In genomic region chr9:105355810-105356209, GRCh38 we compare ENCODE assay signal across 9 cellular contexts.
A peak's percentile ranks its signal among the peaks of the same experiment; 100 is the strongest.
DNase-seq lines count a peak whose midpoint lies in the region; ATAC-seq and TF ChIP-seq lines count a peak whose summit lies in the region.
"Had no signal": no experiment of that assay in that cellular context is flagged by ENCODE, and none has a peak within 500 bp of the region (broad histone marks: within the 10 kb centered on the region; RNA-seq: fewer than 3 reads in every experiment).

No MANE protein-coding gene starts in this region.

- H3K4me3 Mint-ChIP-seq in endothelial cell (ENCODE audit: unreplicated experiment): no peak overlapping the region

- no peak overlapping the region for H2BK15ac ChIP-seq in neuronal stem cell (ENCODE audit: low read length)

- TF ChIP-seq POLR2A in heart left ventricle (IDR thresholded peaks at IDR 0.05): no peak

- H3K36me3 Mint-ChIP-seq in endothelial cell (ENCODE audit: low read depth, unreplicated experiment): no peaks in the 10 kb centered on the region

- no CpG with 5 or more reads among the region's 2 CpGs for WGBS in neuronal stem cell (ENCODE audit: extremely low coverage in 2 of 2, insufficient read length in 2 of 2, insufficient replicate concordance in 1 of 2), 2 donors
- WGBS in heart left ventricle, 4 donors: 86 to 99% (median 92%) methylated on average over 2 of the region's 2 CpGs

- no peak overlapping the region for H3K23ac ChIP-seq in neuronal stem cell (ENCODE audit: low read depth, low read length, poor library complexity)

- peaks cover 16% of the 10 kb centered on the region for H3K4me1 Mint-ChIP-seq in endothelial cell (ENCODE audit: unreplicated experiment)

- H3K27ac ChIP-seq in RWPE2 (ENCODE audit: poor library complexity, severe bottlenecking): no peak overlapping the region
- no peak overlapping the region for H3K27ac ChIP-seq in neuronal stem cell (replicated peaks; ENCODE audit: low read length)
- H3K27ac ChIP-seq in heart left ventricle: no peak overlapping the region
- H3K27ac ChIP-seq: neutrophil had no signal

- H3K27me3 Mint-ChIP-seq in endothelial cell (ENCODE audit: unreplicated experiment): no peaks in the 10 kb centered on the region

- no peak overlapping the region for H2AK5ac ChIP-seq in neuronal stem cell (ENCODE audit: low read depth, low read length)

- H2AFZ ChIP-seq in neuronal stem cell (ENCODE audit: low read length): no peak overlapping the region

- H2BK120ac ChIP-seq in neuronal stem cell (ENCODE audit: low read depth, low read length): no peak overlapping the region

- no peak overlapping the region for H3K9ac ChIP-seq in neuronal stem cell (ENCODE audit: low read depth, low read length, poor library complexity)

- H3K36me3 ChIP-seq in RWPE2 (ENCODE audit: low read depth) (no peaks in the 10 kb centered on the region; the same call in 1 of the 2 replicates), neuronal stem cell (replicated peaks in 1 of 2; ENCODE audit: control insufficient read depth in 2 of 2, insufficient read depth in 2 of 2, low read length in 2 of 2) (no peaks in the 10 kb centered on the region), heart left ventricle (peaks cover 0 to 40% (median 6%) of the 10 kb centered on the region in 9 donors)

- H3K4me1 ChIP-seq in RWPE2 (ENCODE audit: insufficient read depth, poor library complexity, severe bottlenecking) (no peaks in the 10 kb centered on the region), neuronal stem cell (ENCODE audit: control insufficient read depth in 2 of 2, insufficient read depth in 1 of 2, low read depth in 1 of 2, low read length in 2 of 2) (no peaks in the 10 kb centered on the region), heart left ventricle (peaks cover 0 to 4% (median 0%) of the 10 kb centered on the region in 12 donors)

- no peak overlapping the region for H4K8ac ChIP-seq in neuronal stem cell (ENCODE audit: low read depth, low read length)

- H2BK5ac ChIP-seq in neuronal stem cell (ENCODE audit: low read length): no peak overlapping the region

- no peak overlapping the region for H3K18ac ChIP-seq in neuronal stem cell (ENCODE audit: low read length)

- H3K79me1 ChIP-seq in neuronal stem cell (ENCODE audit: low read depth, low read length): peaks cover 3% of the 10 kb centered on the region

- H3K14ac ChIP-seq in neuronal stem cell (ENCODE audit: low read length): no peak overlapping the region

- TF ChIP-seq CTCF in RWPE2 (IDR thresholded peaks at IDR 0.05; ENCODE audit: poor library complexity, severe bottlenecking) (no peak), endothelial cell (IDR thresholded peaks at IDR 0.05; ENCODE audit: unreplicated experiment) (no peak), heart left ventricle (IDR thresholded peaks at IDR 0.05) (peak in 1 of 12 donors; percentile 9)

- H3K27me3 ChIP-seq in RWPE2 (ENCODE audit: insufficient read depth, poor library complexity, severe bottlenecking): no peaks in the 10 kb centered on the region
- H3K27me3 ChIP-seq in neuronal stem cell (ENCODE audit: control insufficient read depth in 3 of 3, insufficient read depth in 3 of 3, low read depth in 1 of 3, low read length in 3 of 3): no peaks in the 10 kb centered on the region
- no peaks in the 10 kb centered on the region for H3K27me3 ChIP-seq in heart left ventricle
- H3K27me3 ChIP-seq: neutrophil had no signal

- H3K9me3 ChIP-seq in RWPE2 (ENCODE audit: severe bottlenecking) (no peaks in the 10 kb centered on the region), neuronal stem cell (replicated peaks in 1 of 2; ENCODE audit: control insufficient read depth in 2 of 2, insufficient read depth in 1 of 2, low read depth in 1 of 2, low read length in 2 of 2) (no peaks in the 10 kb centered on the region), heart left ventricle (no peaks in the 10 kb centered on the region)
- H3K9me3 ChIP-seq: neutrophil had no signal

- peak; percentile 19 for DNase-seq in NCI-H82 (lab: John Stamatoyannopoulos, UW)
- DNase-seq in NCI-H82 treated with DMSO at 0.1 percent for 48 hours (lab: John Stamatoyannopoulos, UW; ENCODE audit: unreplicated experiment): no peak
- no peak for DNase-seq in RWPE2 (ENCODE audit: low spot score)
- DNase-seq in neuronal stem cell (ENCODE audit: low spot score): no peak
- no peak for DNase-seq in endothelial cell (ENCODE audit: low spot score)
- DNase-seq in heart left ventricle: no peak
- DNase-seq in LoVo (ENCODE audit: low spot score): no peak

- H3K4me2 ChIP-seq in neuronal stem cell (ENCODE audit: insufficient read depth, low read length, poor library complexity, severe bottlenecking): peak overlapping the region; percentile 11

- no peak overlapping the region for H3K27ac Mint-ChIP-seq in endothelial cell (ENCODE audit: unreplicated experiment)

- intact Hi-C loops in heart left ventricle (cut with DNase I): loop anchor here in 1 of 10 donors (10.0 kb wide), 1 partner anchor 61 kb away; no protein-coding TSS in a partner anchor

- H4K91ac ChIP-seq in neuronal stem cell (ENCODE audit: low read depth, low read length, poor library complexity): no peak overlapping the region

- no peak overlapping the region for H3K4ac ChIP-seq in neuronal stem cell (ENCODE audit: low read length)

- peak; percentile 45 for ATAC-seq in HG02870 (IDR thresholded peaks at IDR 0.05; ENCODE audit: unreplicated experiment)
- ATAC-seq in RWPE2 (ENCODE audit: low read depth): 0 out of 3 replicates have a peak, but pooled peaks have one; percentile 40
- ATAC-seq in heart left ventricle: no peak

- no peak overlapping the region for H3K4me3 ChIP-seq in RWPE2 (ENCODE audit: severe bottlenecking)
- H3K4me3 ChIP-seq in neuronal stem cell (ENCODE audit: low read length in 2 of 2): no peak overlapping the region
- H3K4me3 ChIP-seq in heart left ventricle: no peak overlapping the region

- H3K9me3 Mint-ChIP-seq in endothelial cell (ENCODE audit: unreplicated experiment): no peaks in the 10 kb centered on the region

- H2BK12ac ChIP-seq in neuronal stem cell (ENCODE audit: low read length): no peak overlapping the region

Comparison
In these comparisons a context has a peak if more than half of its experiments do, and no peak if none do; other contexts are left out.
1. ATAC-seq: peak in HG02870 (single experiment) and RWPE2 (single experiment); none in heart left ventricle (0 of 4).